Comparison of ENCODE assay signal across 16 cellular contexts in genomic region chr3:178482981-178483380, GRCh38. TPM values are rescaled to one million over a fixed set of nuclear protein-coding genes. Genes with fewer than 3 reads are reported as not detected.
"Had no signal": no experiment of that assay in that cellular context is flagged by ENCODE, and none has a peak within 500 bp of the region (broad histone marks: within the 10 kb centered on the region; RNA-seq: fewer than 3 reads in every experiment).

No MANE protein-coding gene starts in this region.

- H3K36me3 Mint-ChIP-seq: brain had no signal

- H3K9me3 Mint-ChIP-seq: central memory CD8-positive, alpha-beta T cell; nephron progenitor cell; stimulated activated naive CD8-positive, alpha-beta T cell treated with anti-CD3 and anti-CD28 coated beads, Interleukin-15, amount 100 ng/mL, for 72 hours; T-helper 1 cell treated with Interleukin-12 subunit alpha and Interleukin-12 subunit beta and Interleukin-4 antibody, amounts not matched to agents 30 μg/mL and 1 μg/mL, for 36 hours had no signal

- H3K4me1 Mint-ChIP-seq: brain; central memory CD8-positive, alpha-beta T cell; stimulated activated naive CD8-positive, alpha-beta T cell treated with anti-CD3 and anti-CD28 coated beads, Interleukin-15, amount 100 ng/mL, for 72 hours had no signal

- H3K4me3 ChIP-seq: skin epidermis, thoracic aorta had no signal

- ATAC-seq: left lobe of liver; stimulated activated naive CD8-positive, alpha-beta T cell treated with anti-CD3 and anti-CD28 coated beads, Interleukin-15, amount 100 ng/mL, for 72 hours had no signal

- DNase-seq: activated CD4-positive, alpha-beta T cell treated with anti-CD3 and anti-CD28 coated beads, Interleukin-2, amount 50 U/mL, for 1 hour; activated CD4-positive, CD25-positive, alpha-beta regulatory T cell; activated naive CD4-positive, alpha-beta T cell treated with anti-CD3 and anti-CD28 coated beads, Interleukin-2, amount 50 U/mL, for 16 hours; amniotic stem cell; cortex of kidney; effector memory CD4-positive, alpha-beta T cell; nephron progenitor cell; stimulated activated CD4-positive, alpha-beta T cell treated with anti-CD3 and anti-CD28 coated beads, Interleukin-4, amount 100 ng/mL, for 4 hours; stimulated activated naive CD8-positive, alpha-beta T cell treated with anti-CD3 and anti-CD28 coated beads, Interleukin-15, amount 100 ng/mL, for 72 hours had no signal

- H3K4me3 Mint-ChIP-seq: brain; central memory CD8-positive, alpha-beta T cell; nephron progenitor cell; stimulated activated naive CD8-positive, alpha-beta T cell treated with anti-CD3 and anti-CD28 coated beads, Interleukin-15, amount 100 ng/mL, for 72 hours; T-helper 1 cell treated with Interleukin-12 subunit alpha and Interleukin-12 subunit beta and Interleukin-4 antibody, amounts not matched to agents 30 μg/mL and 1 μg/mL, for 36 hours had no signal

- H3K9me3 ChIP-seq: thoracic aorta had no signal

- H3K27ac ChIP-seq: skin epidermis, thoracic aorta had no signal

- H3K27ac Mint-ChIP-seq: brain; nephron progenitor cell; stimulated activated naive CD8-positive, alpha-beta T cell treated with anti-CD3 and anti-CD28 coated beads, Interleukin-15, amount 100 ng/mL, for 72 hours; T-helper 1 cell treated with Interleukin-12 subunit alpha and Interleukin-12 subunit beta and Interleukin-4 antibody, amounts not matched to agents 30 μg/mL and 1 μg/mL, for 36 hours had no signal

- H3K36me3 ChIP-seq: thoracic aorta had no signal

- H3K27me3 Mint-ChIP-seq: brain had no signal

RNA-seq across cellular contexts. Expression of gene KCNMB2, which starts 53.3 kb away (rescaled TPM):
- total RNA-seq: activated CD8-positive, alpha-beta memory T cell treated with anti-CD3 and anti-CD28 coated beads for 36 hours; left lobe of liver; thoracic aorta had no signal
